Comparison of ENCODE assay signal across 8 cellular contexts in the genomic region with DNA sequence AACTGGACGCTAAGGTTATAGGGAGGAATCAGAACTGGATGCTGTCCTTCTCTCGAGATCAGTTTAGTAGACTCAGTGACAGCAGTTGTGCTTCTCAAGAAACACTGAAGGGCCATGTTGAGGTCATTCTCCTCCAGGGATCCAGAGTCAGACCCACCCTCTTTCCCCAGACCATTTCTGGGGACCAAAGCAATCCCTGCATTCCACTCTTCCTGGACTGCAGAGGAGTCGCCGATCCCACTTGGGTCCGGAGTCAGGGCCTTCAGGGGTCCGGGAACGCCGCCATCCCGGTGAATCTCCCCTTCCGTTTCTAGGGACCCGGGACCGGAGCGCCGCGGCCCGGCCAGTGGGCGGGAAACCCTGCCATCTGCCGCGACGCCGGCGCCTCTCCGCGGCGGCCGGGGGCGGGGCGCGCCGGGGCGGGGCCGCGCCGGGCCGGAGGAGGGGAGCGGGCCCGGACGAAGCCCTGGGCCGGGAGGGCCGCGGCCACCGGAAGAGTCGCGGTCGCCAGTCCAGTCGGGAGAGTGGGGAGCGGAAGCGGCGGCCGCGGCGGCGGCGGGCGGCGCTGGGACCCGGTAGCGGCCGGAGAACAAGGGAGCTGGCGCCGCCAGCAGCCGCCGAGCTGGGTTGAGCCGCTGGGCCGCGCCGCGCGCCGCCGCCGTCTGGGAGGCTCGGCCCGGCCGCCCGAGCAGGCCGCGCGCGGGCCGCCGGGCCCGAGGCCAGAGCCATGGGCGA. TPM values are rescaled to one million over a fixed set of nuclear protein-coding genes. Genes with fewer than 3 reads are reported as not detected.
DNase-seq lines count a peak whose midpoint lies in the region; ATAC-seq and FAIRE-seq lines count a peak whose summit lies in the region.

A gene (plus strand): TSS at position 469 of the 735 bp plus-strand sequence. CDS start 259 bp downstream, at position 728.

- peak within 1 kb of the TSS; percentile 94 for H2AK5ac ChIP-seq in neuronal stem cell (ENCODE audit: low read depth, low read length)

- DNase-seq in DMS79 (lab: John Stamatoyannopoulos, UW) (peak; percentile 41), HT-29 (ENCODE audit: low spot score) (peak; percentile 71), RCC 7860 (ENCODE audit: low spot score) (peak; percentile 46), glomerular visceral epithelial cell (ENCODE audit: extremely low spot score) (peak; percentile 70), neuronal stem cell (ENCODE audit: low spot score) (peak; percentile 72), cerebellar nuclear complex (lab: John Stamatoyannopoulos, UW) (no peak)
- peak; percentile 53 to 71 for DNase-seq in activated naive CD4-positive, alpha-beta T cell treated with anti-CD3 and anti-CD28 coated beads, Interleukin-2, amount 50 U/mL, for 72 hours (ENCODE audit: low spot score in 2 of 2)

- peak within 1 kb of the TSS; percentile 10 for H2BK120ac ChIP-seq in neuronal stem cell (ENCODE audit: low read depth, low read length)

- no peak within 1 kb of the TSS for H3K4ac ChIP-seq in neuronal stem cell (ENCODE audit: low read length)

- no peak for FAIRE-seq in RCC 7860 (lab: Jason Lieb, UNC)

- peak within 1 kb of the TSS; percentile 90 to 97 for H3K27ac Mint-ChIP-seq in activated naive CD4-positive, alpha-beta T cell treated with anti-CD3 and anti-CD28 coated beads, Interleukin-2, amount 50 U/mL, for 72 hours

- peak within 1 kb of the TSS; percentile 98 for H3K18ac ChIP-seq in neuronal stem cell (ENCODE audit: low read length)

- no peaks in the 10 kb centered on the region for H3K9me3 ChIP-seq in neuronal stem cell (replicated peaks in 1 of 2; ENCODE audit: control insufficient read depth in 2 of 2, insufficient read depth in 1 of 2, low read depth in 1 of 2, low read length in 2 of 2)

- peaks cover 7 to 10% of the 10 kb centered on the region in 2 donors for H3K4me1 ChIP-seq in neuronal stem cell (ENCODE audit: control insufficient read depth in 2 of 2, insufficient read depth in 1 of 2, low read depth in 1 of 2, low read length in 2 of 2)

- no CpG with 5 or more reads among the region's 84 CpGs for WGBS in neuronal stem cell (ENCODE audit: extremely low coverage in 2 of 2, insufficient read length in 2 of 2, insufficient replicate concordance in 1 of 2), 2 donors

- peak within 1 kb of the TSS; percentile 89 for H3K14ac ChIP-seq in neuronal stem cell (ENCODE audit: low read length)

- H2BK12ac ChIP-seq in neuronal stem cell (ENCODE audit: low read length): peak within 1 kb of the TSS; percentile 41

- no peak within 1 kb of the TSS for H4K91ac ChIP-seq in neuronal stem cell (ENCODE audit: low read depth, low read length, poor library complexity)

- peak; percentile 77 for ATAC-seq in GM21367 (IDR thresholded peaks at IDR 0.05; ENCODE audit: unreplicated experiment)
- ATAC-seq in activated naive CD4-positive, alpha-beta T cell treated with anti-CD3 and anti-CD28 coated beads, Interleukin-2, amount 50 U/mL, for 72 hours: peak; percentile 82 to 84

- peak within 1 kb of the TSS; percentile 93 for H2BK5ac ChIP-seq in neuronal stem cell (ENCODE audit: low read length)

- H2AFZ ChIP-seq in neuronal stem cell (ENCODE audit: low read length): peak within 1 kb of the TSS; percentile 93

- peak within 1 kb of the TSS; percentile 89 for H2BK15ac ChIP-seq in neuronal stem cell (ENCODE audit: low read length)

- H3K79me1 ChIP-seq in neuronal stem cell (ENCODE audit: low read depth, low read length): peaks cover 1% of the 10 kb centered on the region

- peak within 1 kb of the TSS; percentile 20 for H3K23ac ChIP-seq in neuronal stem cell (ENCODE audit: low read depth, low read length, poor library complexity)

- peak within 1 kb of the TSS; percentile 94 to 100 for H3K4me3 ChIP-seq in neuronal stem cell (ENCODE audit: low read length in 2 of 2)

- peaks cover 0 to 4% of the 10 kb centered on the region in 2 donors for H3K36me3 Mint-ChIP-seq in activated naive CD4-positive, alpha-beta T cell treated with anti-CD3 and anti-CD28 coated beads, Interleukin-2, amount 50 U/mL, for 72 hours

- peak within 1 kb of the TSS; percentile 96 for H3K9ac ChIP-seq in neuronal stem cell (ENCODE audit: low read depth, low read length, poor library complexity)

- no peaks in the 10 kb centered on the region for H3K9me3 Mint-ChIP-seq in activated naive CD4-positive, alpha-beta T cell treated with anti-CD3 and anti-CD28 coated beads, Interleukin-2, amount 50 U/mL, for 72 hours

- H3K27me3 ChIP-seq in neuronal stem cell (ENCODE audit: control insufficient read depth in 3 of 3, insufficient read depth in 3 of 3, low read depth in 1 of 3, low read length in 3 of 3): no peaks in the 10 kb centered on the region

- peak within 1 kb of the TSS; percentile 99 for H3K27ac ChIP-seq in neuronal stem cell (replicated peaks; ENCODE audit: low read length)

- peaks cover 0 to 5% of the 10 kb centered on the region in 2 donors for H3K36me3 ChIP-seq in neuronal stem cell (replicated peaks in 1 of 2; ENCODE audit: control insufficient read depth in 2 of 2, insufficient read depth in 2 of 2, low read length in 2 of 2)

- H4K8ac ChIP-seq in neuronal stem cell (ENCODE audit: low read depth, low read length): no peak within 1 kb of the TSS

- H3K4me2 ChIP-seq in neuronal stem cell (ENCODE audit: insufficient read depth, low read length, poor library complexity, severe bottlenecking): peak within 1 kb of the TSS; percentile 80

RNA-seq across cellular contexts. Expression of the gene that starts here (rescaled TPM):
- 75.1 and 83.9 TPM in 2 replicates for total RNA-seq in HT-29 (2014; rRNA removed; shearing (Covaris generic))
- 10 to 100 TPM; 30.1 to 41.7 TPM for total RNA-seq in activated naive CD4-positive, alpha-beta T cell treated with anti-CD3 and anti-CD28 coated beads, Interleukin-2, amount 50 U/mL, for 72 hours
- 47.4 TPM for polyA plus RNA-seq in neuronal stem cell (2013, experiment 1 of 2)
- 46.8 TPM for polyA plus RNA-seq in neuronal stem cell (2013, experiment 2 of 2)

Comparison
In these comparisons a context has a peak if more than half of its experiments do, and no peak if none do; other contexts are left out.
1. DNase-seq: peak in DMS79 (single experiment), HT-29 (single experiment), RCC 7860 (single experiment), activated naive CD4-positive, alpha-beta T cell treated with anti-CD3 and anti-CD28 coated beads, Interleukin-2, amount 50 U/mL, for 72 hours (2 of 2), glomerular visceral epithelial cell (single experiment) and neuronal stem cell (single experiment); none in cerebellar nuclear complex (0 of 2).